In genomic region chr7:66362136-66362535, GRCh38 we compare ENCODE assay signal across 22 cellular contexts.
DNase-seq lines count a peak whose midpoint lies in the region; ATAC-seq and TF ChIP-seq lines count a peak whose summit lies in the region.
"Had no signal": no experiment of that assay in that cellular context is flagged by ENCODE, and none has a peak within 500 bp of the region (broad histone marks: within the 10 kb centered on the region; RNA-seq: fewer than 3 reads in every experiment).

No MANE protein-coding gene starts in this region.

- no peak overlapping the region for H4K91ac ChIP-seq in trophoblast cell (ENCODE audit: low read depth, low read length)

- H3K4ac ChIP-seq in trophoblast cell (ENCODE audit: low read depth, low read length): no peak overlapping the region

- no peak overlapping the region for H3K4me3 Mint-ChIP-seq in MCF 10A (ENCODE audit: unreplicated experiment)
- H3K4me3 Mint-ChIP-seq: B cell; CD4-positive, CD25-positive, alpha-beta regulatory T cell; CD8-positive, alpha-beta T cell had no signal

- no peak overlapping the region for H2AK5ac ChIP-seq in trophoblast cell (ENCODE audit: low read length)

- H2AFZ ChIP-seq in trophoblast cell (ENCODE audit: insufficient read depth, low read length, poor library complexity): no peak overlapping the region
- H2AFZ ChIP-seq: GM23248 had no signal

- H3K9me3 Mint-ChIP-seq in MCF 10A (ENCODE audit: unreplicated experiment): no peaks in the 10 kb centered on the region
- H3K9me3 Mint-ChIP-seq: CD8-positive, alpha-beta T cell had no signal

- H3K4me3 ChIP-seq in breast epithelium (no peak overlapping the region), trophoblast cell (ENCODE audit: low read depth, low read length) (no peak overlapping the region), spleen (no peak overlapping the region)
- H3K4me3 ChIP-seq: BLaER1, GM12878, GM23248 had no signal

- H3K79me1 ChIP-seq in trophoblast cell (ENCODE audit: low read length): peaks cover 2% of the 10 kb centered on the region

- H3K36me3 Mint-ChIP-seq in MCF 10A (ENCODE audit: insufficient read depth, unreplicated experiment): no peaks in the 10 kb centered on the region
- H3K36me3 Mint-ChIP-seq: CD4-positive, CD25-positive, alpha-beta regulatory T cell; CD8-positive, alpha-beta T cell had no signal

- H3K27me3 Mint-ChIP-seq in MCF 10A (ENCODE audit: insufficient read depth, unreplicated experiment): no peaks in the 10 kb centered on the region
- H3K27me3 Mint-ChIP-seq: B cell had no signal

- H3K4me1 Mint-ChIP-seq in MCF 10A (ENCODE audit: insufficient read depth, unreplicated experiment): peaks cover 9% of the 10 kb centered on the region
- H3K4me1 Mint-ChIP-seq: B cell; CD4-positive, CD25-positive, alpha-beta regulatory T cell had no signal

- H4K8ac ChIP-seq in trophoblast cell (ENCODE audit: low read depth, low read length): no peak overlapping the region

- no peak for DNase-seq in MCF 10A (ENCODE audit: unreplicated experiment)
- DNase-seq in breast epithelium (ENCODE audit: low spot score in 2 of 2): no peak
- DNase-seq in iris pigment epithelial cell (ENCODE audit: low read depth): peak; percentile 47
- peak; percentile 67 to 85 for DNase-seq in trophoblast cell
- peak; percentile 17 for DNase-seq in spleen
- DNase-seq in SW 1271 (lab: John Stamatoyannopoulos, UW): no peak
- DNase-seq in activated CD4-positive, alpha-beta T cell treated with anti-CD3 and anti-CD28 coated beads, Interleukin-2, amount 50 U/mL, for 48 hours: no peak
- DNase-seq: CD4-positive, CD25-positive, alpha-beta regulatory T cell; CD8-positive, alpha-beta T cell; DMS 273 treated with DMSO at 0.1 percent for 48 hours; DMS79; EL; GDM1; GM23248; H7; HCEC 1CT had no signal

- no peak overlapping the region for H3K23ac ChIP-seq in trophoblast cell (ENCODE audit: low read length)

- H3K18ac ChIP-seq in trophoblast cell (ENCODE audit: low read length): no peak overlapping the region

- H4K12ac ChIP-seq in trophoblast cell (ENCODE audit: low read depth, low read length): no peak overlapping the region

- no peak overlapping the region for H2BK120ac ChIP-seq in trophoblast cell (ENCODE audit: insufficient read depth, low read length, poor library complexity)

- CTCF ChIA-PET in MCF 10A (lab: Yijun Ruan, JAX): no interaction called here

- no peaks in the 10 kb centered on the region for H3K79me2 ChIP-seq in trophoblast cell (ENCODE audit: control insufficient read depth, insufficient read depth, low read length, poor library complexity)

- no peak for ATAC-seq in GM18519 (IDR thresholded peaks at IDR 0.05; ENCODE audit: low FRiP score, unreplicated experiment)
- ATAC-seq: CD8-positive, alpha-beta T cell; GM12878 had no signal

- no TSS peak for BruUV-seq in MCF 10A (replicated peaks; lab: Mats Ljungman, UMichigan)

- peak overlapping the region; percentile 73 for H3K27ac Mint-ChIP-seq in MCF 10A (ENCODE audit: low read depth, unreplicated experiment)
- H3K27ac Mint-ChIP-seq: B cell; CD4-positive, CD25-positive, alpha-beta regulatory T cell; CD8-positive, alpha-beta T cell had no signal

- no peaks in the 10 kb centered on the region for H3K9me3 ChIP-seq in breast epithelium
- H3K9me3 ChIP-seq in trophoblast cell (ENCODE audit: insufficient read depth, low read depth, low read length): no peaks in the 10 kb centered on the region
- no peaks in the 10 kb centered on the region for H3K9me3 ChIP-seq in spleen
- H3K9me3 ChIP-seq: BLaER1 had no signal

- no peak overlapping the region for H3K9ac ChIP-seq in trophoblast cell (ENCODE audit: low read length)
- H3K9ac ChIP-seq: BLaER1, GM23248 had no signal

- H2BK5ac ChIP-seq in trophoblast cell (ENCODE audit: low read depth, low read length, poor library complexity): no peak overlapping the region

- TF ChIP-seq POLR2A in breast epithelium (IDR thresholded peaks at IDR 0.05): no peak
- no peak for TF ChIP-seq POLR2A in spleen (IDR thresholded peaks at IDR 0.05)

- intact Hi-C loops in MCF 10A (cut with micrococcal nuclease) (no loop called here), breast epithelium (cut with DNase I; ENCODE audit: low total_unique reads) (no loop called here), spleen (cut with DNase I; ENCODE audit: low total_unique reads) (no loop called here)

- no peak overlapping the region for H3K27ac ChIP-seq in breast epithelium
- no peak overlapping the region for H3K27ac ChIP-seq in trophoblast cell (ENCODE audit: low read depth, low read length)
- no peak overlapping the region for H3K27ac ChIP-seq in spleen
- H3K27ac ChIP-seq: 22Rv1, BLaER1, C4-2B, GM23248 had no signal

- WGBS in trophoblast cell (ENCODE audit: extremely low coverage, insufficient coverage, insufficient read length): no CpG with 5 or more reads among the region's 4 CpGs
- 96 to 98% (median 96%) methylated on average over 4 of the region's 4 CpGs for WGBS in spleen, 5 donors

- no peak overlapping the region for H2BK12ac ChIP-seq in trophoblast cell (ENCODE audit: low read length)

- no peaks in the 10 kb centered on the region for H3K4me1 ChIP-seq in breast epithelium
- H3K4me1 ChIP-seq in trophoblast cell (ENCODE audit: control insufficient read depth in 1 of 2, insufficient read depth in 2 of 2, low read length in 2 of 2): peaks cover 5 to 14% of the 10 kb centered on the region in 2 experiments
- peaks cover 0 to 4% (median 0%) of the 10 kb centered on the region in 6 donors for H3K4me1 ChIP-seq in spleen
- H3K4me1 ChIP-seq: BLaER1 had no signal

- POLR2A ChIA-PET in MCF 10A (lab: Yijun Ruan, JAX): interaction anchor here (0.6 kb wide), 1 partner anchor 283 kb away, joined by 3 read pairs; no protein-coding TSS in a partner anchor

- H3K36me3 ChIP-seq in breast epithelium (no peaks in the 10 kb centered on the region), trophoblast cell (ENCODE audit: control insufficient read depth in 1 of 2, insufficient read depth in 2 of 2, low read length in 2 of 2) (no peaks in the 10 kb centered on the region), spleen (peaks cover 0 to 25% (median 0%) of the 10 kb centered on the region in 6 donors)

- H3K14ac ChIP-seq in trophoblast cell (ENCODE audit: low read length): no peak overlapping the region

- no peak overlapping the region for H3K4me2 ChIP-seq in trophoblast cell (ENCODE audit: low read length)
- H3K4me2 ChIP-seq: BLaER1 had no signal

- TF ChIP-seq CTCF in MCF 10A (IDR thresholded peaks at IDR 0.05; ENCODE audit: unreplicated experiment): no peak
- TF ChIP-seq CTCF in breast epithelium (IDR thresholded peaks at IDR 0.05): no peak
- TF ChIP-seq CTCF in spleen (IDR thresholded peaks at IDR 0.05 in 8 of 11, conservative IDR thresholded peaks at IDR 0.05 in 3 of 11): no peak

- H3K27me3 ChIP-seq in breast epithelium: no peaks in the 10 kb centered on the region
- no peaks in the 10 kb centered on the region for H3K27me3 ChIP-seq in trophoblast cell (ENCODE audit: insufficient read depth, low read length)
- no peaks in the 10 kb centered on the region for H3K27me3 ChIP-seq in spleen (replicated peaks in 1 of 7)
- H3K27me3 ChIP-seq: BLaER1 had no signal

Comparison
In these comparisons a context has a peak if more than half of its experiments do, and no peak if none do; other contexts are left out.
1. DNase-seq: peak in iris pigment epithelial cell (single experiment), trophoblast cell (2 of 2) and spleen (single experiment); none in MCF 10A (single experiment), breast epithelium (0 of 2), SW 1271 (0 of 2) and activated CD4-positive, alpha-beta T cell treated with anti-CD3 and anti-CD28 coated beads, Interleukin-2, amount 50 U/mL, for 48 hours (0 of 2).